ENCODE assay signal across 1 cellular context in the genomic region with DNA sequence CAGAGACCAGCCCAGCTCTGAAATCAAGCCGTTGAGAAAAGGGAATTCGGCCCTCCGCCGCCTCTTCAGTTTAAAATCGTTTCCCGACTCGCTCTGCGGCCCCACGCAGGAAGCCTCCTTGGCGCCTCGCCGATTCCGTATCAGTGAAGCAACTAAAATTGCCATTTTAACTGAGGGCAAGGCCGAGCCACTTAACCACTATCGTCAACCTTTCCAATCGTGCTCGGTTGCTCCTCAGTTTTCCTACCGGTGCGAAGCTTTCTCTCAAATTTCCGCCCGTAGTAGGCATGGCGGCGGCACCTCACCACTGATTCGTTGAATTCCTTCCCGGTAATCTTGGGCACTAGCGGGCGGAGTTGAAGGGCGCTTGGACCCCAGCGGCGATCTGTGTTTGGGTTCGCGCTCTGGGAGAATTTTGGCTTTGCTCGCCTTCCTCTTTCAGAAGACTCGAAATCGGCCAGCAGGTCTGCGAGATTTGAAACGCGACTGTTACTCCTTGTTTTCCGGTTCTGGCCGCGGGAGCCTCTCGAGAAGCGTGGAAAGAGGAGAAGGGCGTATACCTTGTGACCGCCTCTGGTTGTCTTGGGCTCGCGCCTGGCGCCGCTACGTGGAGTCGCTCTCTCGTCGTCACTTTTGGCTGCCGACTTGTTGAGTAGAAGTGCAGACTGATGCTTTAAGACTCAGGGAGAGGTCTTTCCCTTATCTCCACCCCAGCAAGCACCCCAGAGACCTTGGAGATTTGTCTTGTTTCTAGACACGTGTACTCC.
A peak's percentile ranks its signal among the peaks of the same experiment; 100 is the strongest.
TF ChIP-seq lines count a peak whose summit lies in the region.

A gene with protein sequence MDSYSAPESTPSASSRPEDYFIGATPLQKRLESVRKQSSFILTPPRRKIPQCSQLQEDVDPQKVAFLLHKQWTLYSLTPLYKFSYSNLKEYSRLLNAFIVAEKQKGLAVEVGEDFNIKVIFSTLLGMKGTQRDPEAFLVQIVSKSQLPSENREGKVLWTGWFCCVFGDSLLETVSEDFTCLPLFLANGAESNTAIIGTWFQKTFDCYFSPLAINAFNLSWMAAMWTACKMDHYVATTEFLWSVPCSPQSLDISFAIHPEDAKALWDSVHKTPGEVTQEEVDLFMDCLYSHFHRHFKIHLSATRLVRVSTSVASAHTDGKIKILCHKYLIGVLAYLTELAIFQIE (minus strand): TSS at position 569 of the 767 bp plus-strand sequence. CDS start 13,584 bp downstream, outside the sequence.
A gene with protein sequence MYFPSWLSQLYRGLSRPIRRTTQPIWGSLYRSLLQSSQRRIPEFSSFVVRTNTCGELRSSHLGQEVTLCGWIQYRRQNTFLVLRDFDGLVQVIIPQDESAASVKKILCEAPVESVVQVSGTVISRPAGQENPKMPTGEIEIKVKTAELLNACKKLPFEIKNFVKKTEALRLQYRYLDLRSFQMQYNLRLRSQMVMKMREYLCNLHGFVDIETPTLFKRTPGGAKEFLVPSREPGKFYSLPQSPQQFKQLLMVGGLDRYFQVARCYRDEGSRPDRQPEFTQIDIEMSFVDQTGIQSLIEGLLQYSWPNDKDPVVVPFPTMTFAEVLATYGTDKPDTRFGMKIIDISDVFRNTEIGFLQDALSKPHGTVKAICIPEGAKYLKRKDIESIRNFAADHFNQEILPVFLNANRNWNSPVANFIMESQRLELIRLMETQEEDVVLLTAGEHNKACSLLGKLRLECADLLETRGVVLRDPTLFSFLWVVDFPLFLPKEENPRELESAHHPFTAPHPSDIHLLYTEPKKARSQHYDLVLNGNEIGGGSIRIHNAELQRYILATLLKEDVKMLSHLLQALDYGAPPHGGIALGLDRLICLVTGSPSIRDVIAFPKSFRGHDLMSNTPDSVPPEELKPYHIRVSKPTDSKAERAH (plus strand): TSS at position 359 of the 767 bp plus-strand sequence. CDS start 557 bp downstream, outside the sequence.

TF ChIP-seq in GM12878, 131 proteins besides CTCF, POLR2A, EP300 and RAD21 (continued from another document):
- TF ChIP-seq, protein P1, sequence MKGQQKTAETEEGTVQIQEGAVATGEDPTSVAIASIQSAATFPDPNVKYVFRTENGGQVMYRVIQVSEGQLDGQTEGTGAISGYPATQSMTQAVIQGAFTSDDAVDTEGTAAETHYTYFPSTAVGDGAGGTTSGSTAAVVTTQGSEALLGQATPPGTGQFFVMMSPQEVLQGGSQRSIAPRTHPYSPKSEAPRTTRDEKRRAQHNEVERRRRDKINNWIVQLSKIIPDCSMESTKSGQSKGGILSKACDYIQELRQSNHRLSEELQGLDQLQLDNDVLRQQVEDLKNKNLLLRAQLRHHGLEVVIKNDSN (IDR thresholded peaks at IDR 0.05; ENCODE audit: borderline replicate concordance, extremely low read length, insufficient read depth, low read depth, low read length) = no peak
- TF ChIP-seq, protein P2, sequence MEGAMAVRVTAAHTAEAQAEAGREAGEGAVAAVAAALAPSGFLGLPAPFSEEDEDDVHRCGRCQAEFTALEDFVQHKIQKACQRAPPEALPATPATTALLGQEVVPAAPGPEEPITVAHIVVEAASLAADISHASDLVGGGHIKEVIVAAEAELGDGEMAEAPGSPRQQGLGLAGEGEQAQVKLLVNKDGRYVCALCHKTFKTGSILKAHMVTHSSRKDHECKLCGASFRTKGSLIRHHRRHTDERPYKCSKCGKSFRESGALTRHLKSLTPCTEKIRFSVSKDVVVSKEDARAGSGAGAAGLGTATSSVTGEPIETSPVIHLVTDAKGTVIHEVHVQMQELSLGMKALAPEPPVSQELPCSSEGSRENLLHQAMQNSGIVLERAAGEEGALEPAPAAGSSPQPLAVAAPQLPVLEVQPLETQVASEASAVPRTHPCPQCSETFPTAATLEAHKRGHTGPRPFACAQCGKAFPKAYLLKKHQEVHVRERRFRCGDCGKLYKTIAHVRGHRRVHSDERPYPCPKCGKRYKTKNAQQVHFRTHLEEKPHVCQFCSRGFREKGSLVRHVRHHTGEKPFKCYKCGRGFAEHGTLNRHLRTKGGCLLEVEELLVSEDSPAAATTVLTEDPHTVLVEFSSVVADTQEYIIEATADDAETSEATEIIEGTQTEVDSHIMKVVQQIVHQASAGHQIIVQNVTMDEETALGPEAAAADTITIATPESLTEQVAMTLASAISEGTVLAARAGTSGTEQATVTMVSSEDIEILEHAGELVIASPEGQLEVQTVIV (IDR thresholded peaks at IDR 0.05; ENCODE audit: borderline replicate concordance, partially characterized antibody) = peak; percentile 80
- TF ChIP-seq RUNX3 (IDR thresholded peaks at IDR 0.05; ENCODE audit: low read length) = peak; percentile 64
- TF ChIP-seq SREBF2 (IDR thresholded peaks at IDR 0.05; ENCODE audit: low read length) = no peak
- no peak for TF ChIP-seq ZNF274 (IDR thresholded peaks at IDR 0.05; ENCODE audit: insufficient read depth, insufficient read length)
- peak; percentile 13; the same call in 1 of the 2 replicates for TF ChIP-seq JUNB (IDR thresholded peaks at IDR 0.05)
- no peak for TF ChIP-seq MTA2 (IDR thresholded peaks at IDR 0.05; ENCODE audit: low read depth)
- TF ChIP-seq CHD1 (IDR thresholded peaks at IDR 0.05; ENCODE audit: low read depth, low read length) = peak; percentile 33; the same call in 1 of the 2 replicates
- TF ChIP-seq SUZ12 (IDR thresholded peaks at IDR 0.05; ENCODE audit: unreplicated experiment) = no peak
TF ChIP-seq in GM12878: peak in this region for 60.
